10 cellular contexts compared by ENCODE assay signal in the genomic region with DNA sequence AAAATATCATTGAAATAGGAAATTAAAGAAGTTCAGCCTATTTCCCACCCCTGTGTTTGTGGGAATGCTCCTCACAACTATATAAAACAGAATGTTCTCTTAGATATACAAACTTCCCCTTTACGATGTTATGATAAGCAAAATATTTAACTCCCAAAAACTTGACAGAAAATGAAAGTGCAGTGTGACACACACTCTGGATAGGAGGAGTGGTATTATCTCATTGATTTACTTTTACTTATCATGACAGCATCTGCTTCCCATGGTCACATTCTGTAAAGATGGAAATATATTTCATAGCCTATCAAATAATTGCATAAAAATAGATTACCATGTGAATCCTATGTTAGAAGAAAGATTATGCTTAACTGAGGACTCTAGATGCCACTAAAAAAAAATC.
A peak's percentile ranks its signal among the peaks of the same experiment; 100 is the strongest.
DNase-seq lines count a peak whose midpoint lies in the region; ATAC-seq and TF ChIP-seq lines count a peak whose summit lies in the region.
"Had no signal": no experiment of that assay in that cellular context is flagged by ENCODE, and none has a peak within 500 bp of the region (broad histone marks: within the 10 kb centered on the region; RNA-seq: fewer than 3 reads in every experiment).

No MANE protein-coding gene starts in this region.

- no peaks in the 10 kb centered on the region for H3K79me2 ChIP-seq in ACC112 (ENCODE audit: control insufficient read depth, insufficient read depth, low read length, unreplicated experiment)

- H2BK20ac ChIP-seq in IMR-90 (ENCODE audit: low read depth, low read length): peak overlapping the region; percentile 68

- H3K4me1 ChIP-seq in ACC112 (ENCODE audit: control insufficient read depth, insufficient read depth, low read length, unreplicated experiment): peaks cover 35% of the 10 kb centered on the region
- peaks cover 2% of the 10 kb centered on the region for H3K4me1 ChIP-seq in IMR-90 (ENCODE audit: control insufficient read depth, insufficient read depth, low read length)
- H3K4me1 ChIP-seq in lower lobe of right lung: peaks cover 35% of the 10 kb centered on the region

- H3K36me3 ChIP-seq in ACC112 (ENCODE audit: insufficient read depth, low read length) (no peaks in the 10 kb centered on the region), IMR-90 (ENCODE audit: control insufficient read depth, insufficient read depth, low read length) (no peaks in the 10 kb centered on the region), lower lobe of right lung (no peaks in the 10 kb centered on the region)

- in situ Hi-C loops in IMR-90 (cut with MboI; ENCODE audit: low sequenced_read_pairs): loop anchor here (25.0 kb wide), 1 partner anchor 106 kb away; a partner anchor contains a TSS

- H3K27me3 ChIP-seq in ACC112 (ENCODE audit: insufficient read depth, low read length) (no peaks in the 10 kb centered on the region), IMR-90 (ENCODE audit: control insufficient read depth, insufficient read depth, low read length) (no peaks in the 10 kb centered on the region), lower lobe of right lung (ENCODE audit: low read depth) (no peaks in the 10 kb centered on the region)

- H3K4me3 Mint-ChIP-seq in activated CD8-positive, alpha-beta T cell treated with anti-CD3 and anti-CD28 coated beads, Interleukin-2, amount 10 ng/mL, durations not matched to agents 7 days and 5 days: peak overlapping the region; percentile 60

- ATAC-seq in IMR-90 (ENCODE audit: low read depth) (peak; percentile 43; the same call in 1 of the 2 replicates), lower lobe of right lung (peak; percentile 57 to 69), GM19035 (IDR thresholded peaks at IDR 0.05; ENCODE audit: unreplicated experiment) (no peak), HG03097 (IDR thresholded peaks at IDR 0.05; ENCODE audit: low FRiP score, unreplicated experiment) (no peak), HG03378 (IDR thresholded peaks at IDR 0.05; ENCODE audit: unreplicated experiment) (no peak)
- ATAC-seq in activated CD8-positive, alpha-beta T cell treated with anti-CD3 and anti-CD28 coated beads, Interleukin-2, amount 10 ng/mL, durations not matched to agents 7 days and 5 days: peak; percentile 22

- H3K36me3 Mint-ChIP-seq in activated CD8-positive, alpha-beta T cell treated with anti-CD3 and anti-CD28 coated beads, Interleukin-2, amount 10 ng/mL, durations not matched to agents 7 days and 5 days (ENCODE audit: low read depth): peaks cover 12% of the 10 kb centered on the region

- no TSS peak for BruUV-seq in IMR-90 (replicated peaks; lab: Mats Ljungman, UMichigan)

- POLR2A ChIA-PET in IMR-90 (lab: Charles Lee; ENCODE audit: unreplicated experiment): no interaction called here
- POLR2A ChIA-PET in activated CD8-positive, alpha-beta T cell treated with anti-CD3 and anti-CD28 coated beads, Interleukin-2, amount 10 ng/mL, durations not matched to agents 7 days and 5 days (lab: Charles Lee): interaction anchor here (0.6 to 2.4 kb wide), 3 partner anchors 57 to 97 kb away, joined by 3 to 10 read pairs (median 3); a partner anchor contains a TSS

- no peak overlapping the region for H4K91ac ChIP-seq in IMR-90 (ENCODE audit: insufficient read depth, low read depth, low read length)

- H3K4me2 ChIP-seq in IMR-90 (ENCODE audit: low read depth, low read length): peak overlapping the region; percentile 77

- peak overlapping the region; percentile 95 for H3K18ac ChIP-seq in IMR-90 (ENCODE audit: low read depth, low read length)

- peaks cover 77% of the 10 kb centered on the region for H3K4me1 Mint-ChIP-seq in activated CD8-positive, alpha-beta T cell treated with anti-CD3 and anti-CD28 coated beads, Interleukin-2, amount 10 ng/mL, durations not matched to agents 7 days and 5 days (ENCODE audit: low read depth)

- CTCF ChIA-PET in IMR-90 (lab: Yijun Ruan, JAX): no interaction called here
- CTCF ChIA-PET in activated CD8-positive, alpha-beta T cell treated with anti-CD3 and anti-CD28 coated beads, Interleukin-2, amount 10 ng/mL, durations not matched to agents 7 days and 5 days (lab: Charles Lee): interaction anchor here (1.0 to 3.5 kb wide), 4 partner anchors 8 to 359 kb away, joined by 3 to 18 read pairs (median 4); no protein-coding TSS in a partner anchor

- H3K56ac ChIP-seq in IMR-90 (ENCODE audit: extremely low read depth, insufficient read depth, low read length): no peak overlapping the region

- no peaks in the 10 kb centered on the region for H3K79me1 ChIP-seq in IMR-90 (ENCODE audit: low read depth in 1 of 2, low read length in 2 of 2)

- no peak overlapping the region for H3K14ac ChIP-seq in IMR-90 (replicated peaks; ENCODE audit: low read depth, low read length)

- no peaks in the 10 kb centered on the region for H4K20me1 ChIP-seq in IMR-90 (ENCODE audit: insufficient read depth, low read length)

- TF ChIP-seq POLR2A in IMR-90 (IDR thresholded peaks at IDR 0.05; ENCODE audit: low read depth, low read length): no peak

- no peak for TF ChIP-seq RAD21 in IMR-90 (IDR thresholded peaks at IDR 0.05; ENCODE audit: low read length)

- no peak overlapping the region for H3K4ac ChIP-seq in IMR-90 (ENCODE audit: low read depth, low read length)

- no CpG with 5 or more reads among the region's 1 CpG for WGBS in IMR-90 (ENCODE audit: extremely low coverage in 2 of 2, insufficient read length in 1 of 2), 2 experiments

- peak overlapping the region; percentile 97 for H2BK5ac ChIP-seq in IMR-90 (ENCODE audit: low read depth, low read length, poor library complexity, severe bottlenecking)

- dilution Hi-C loops in IMR-90 (cut with HindIII; ENCODE audit: low sequenced_read_pairs, unreplicated experiment): no loop called here

- no peak overlapping the region for H2AK9ac ChIP-seq in IMR-90 (replicated peaks; ENCODE audit: low read depth, low read length, poor library complexity)

- peak; percentile 48 for DNase-seq in IMR-90
- DNase-seq in activated CD8-positive, alpha-beta T cell treated with anti-CD3 and anti-CD28 coated beads, Interleukin-2, amount 10 ng/mL, durations not matched to agents 7 days and 5 days: no peak
- no peak for DNase-seq in lower lobe of right lung
- DNase-seq in NCI-H510A treated with DMSO at 0.1 percent for 48 hours (lab: John Stamatoyannopoulos, UW): no peak
- DNase-seq: NCI-H1436 had no signal

- H3K27me3 Mint-ChIP-seq in activated CD8-positive, alpha-beta T cell treated with anti-CD3 and anti-CD28 coated beads, Interleukin-2, amount 10 ng/mL, durations not matched to agents 7 days and 5 days (ENCODE audit: low read depth): no peaks in the 10 kb centered on the region

- no peak for TF ChIP-seq CTCF in IMR-90 (conservative IDR thresholded peaks at IDR 0.05; ENCODE audit: low read depth, low read length)
- no peak for TF ChIP-seq CTCF in lower lobe of right lung (IDR thresholded peaks at IDR 0.05)

- no peak overlapping the region for H2AFZ ChIP-seq in ACC112 (ENCODE audit: low read length, unreplicated experiment)
- H2AFZ ChIP-seq in IMR-90 (replicated peaks; ENCODE audit: low read length, poor library complexity): no peak overlapping the region

- 0 out of 3 replicates have a peak overlapping the region, but pooled peaks have one; percentile 31 for H2BK15ac ChIP-seq in IMR-90 (ENCODE audit: low read depth, low read length)

- peak overlapping the region; percentile 80 for H3K27ac Mint-ChIP-seq in activated CD8-positive, alpha-beta T cell treated with anti-CD3 and anti-CD28 coated beads, Interleukin-2, amount 10 ng/mL, durations not matched to agents 7 days and 5 days

- no peak overlapping the region for H2AK5ac ChIP-seq in IMR-90 (ENCODE audit: low read depth, low read length)

- peak overlapping the region; percentile 46; the same call in 1 of the 2 replicates for H4K5ac ChIP-seq in IMR-90 (ENCODE audit: low read depth, low read length)

- no peak overlapping the region for H3K4me3 ChIP-seq in ACC112 (ENCODE audit: low read depth, low read length)
- H3K4me3 ChIP-seq in IMR-90 (ENCODE audit: insufficient read depth, low read depth, low read length): no peak overlapping the region
- no peak overlapping the region for H3K4me3 ChIP-seq in lower lobe of right lung

- no peaks in the 10 kb centered on the region for H3K9me3 Mint-ChIP-seq in activated CD8-positive, alpha-beta T cell treated with anti-CD3 and anti-CD28 coated beads, Interleukin-2, amount 10 ng/mL, durations not matched to agents 7 days and 5 days (ENCODE audit: insufficient read depth)

- no peaks in the 10 kb centered on the region for H3K9me3 ChIP-seq in IMR-90 (ENCODE audit: control insufficient read depth, insufficient read depth, low read length)
- no peaks in the 10 kb centered on the region for H3K9me3 ChIP-seq in lower lobe of right lung

- H3K9me1 ChIP-seq in IMR-90 (ENCODE audit: insufficient read depth, low read length): no peaks in the 10 kb centered on the region; the same call in 1 of the 2 replicates

- intact Hi-C loops in IMR-90 (cut with micrococcal nuclease): loop anchor here (2.0 kb wide), 1 partner anchor 97 kb away; a partner anchor contains a TSS
- intact Hi-C loops in lower lobe of right lung (cut with DNase I): no loop called here

- peak overlapping the region; percentile 53; the same call in 1 of the 2 replicates for H2BK120ac ChIP-seq in IMR-90 (ENCODE audit: low read depth, low read length)

- H3K23ac ChIP-seq in IMR-90 (ENCODE audit: low read depth, low read length): no peak overlapping the region

- 0 out of 4 replicates have a peak overlapping the region, but pooled peaks of 1 of the 2 experiments have one; percentile 56 for H4K8ac ChIP-seq in IMR-90 (ENCODE audit: low read depth in 2 of 2, low read length in 2 of 2)

- H3K27ac ChIP-seq in ACC112 (ENCODE audit: low read depth, low read length) (peak overlapping the region; percentile 50), IMR-90 (ENCODE audit: insufficient read depth, low read length) (peak overlapping the region; percentile 49; the same call in 1 of the 2 replicates), lower lobe of right lung (peak overlapping the region; percentile 75)
- H3K27ac ChIP-seq: C4-2B had no signal

- H3K9ac ChIP-seq in IMR-90 (ENCODE audit: low read depth, low read length): no peak overlapping the region; the same call in 1 of the 2 replicates

TF ChIP-seq in IMR-90, 13 proteins besides CTCF, POLR2A, EP300 and RAD21 (continues in another document):
- TF ChIP-seq BHLHE40 (IDR thresholded peaks at IDR 0.05; ENCODE audit: low read depth, low read length) (no peak), RCOR1 (IDR thresholded peaks at IDR 0.05; ENCODE audit: insufficient replicate concordance, low read length) (no peak), MAFK (IDR thresholded peaks at IDR 0.05; ENCODE audit: low read depth, low read length) (no peak), MXI1 (IDR thresholded peaks at IDR 0.05; ENCODE audit: borderline replicate concordance, low read depth, low read length) (no peak)
- TF ChIP-seq, protein P1, sequence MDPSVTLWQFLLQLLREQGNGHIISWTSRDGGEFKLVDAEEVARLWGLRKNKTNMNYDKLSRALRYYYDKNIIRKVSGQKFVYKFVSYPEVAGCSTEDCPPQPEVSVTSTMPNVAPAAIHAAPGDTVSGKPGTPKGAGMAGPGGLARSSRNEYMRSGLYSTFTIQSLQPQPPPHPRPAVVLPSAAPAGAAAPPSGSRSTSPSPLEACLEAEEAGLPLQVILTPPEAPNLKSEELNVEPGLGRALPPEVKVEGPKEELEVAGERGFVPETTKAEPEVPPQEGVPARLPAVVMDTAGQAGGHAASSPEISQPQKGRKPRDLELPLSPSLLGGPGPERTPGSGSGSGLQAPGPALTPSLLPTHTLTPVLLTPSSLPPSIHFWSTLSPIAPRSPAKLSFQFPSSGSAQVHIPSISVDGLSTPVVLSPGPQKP (IDR thresholded peaks at IDR 0.05; ENCODE audit: borderline replicate concordance, low read depth, low read length): no peak

Comparison
In these comparisons a context has a peak if more than half of its experiments do, and no peak if none do; other contexts are left out.
1. ATAC-seq: peak in IMR-90 (single experiment), activated CD8-positive, alpha-beta T cell treated with anti-CD3 and anti-CD28 coated beads, Interleukin-2, amount 10 ng/mL, durations not matched to agents 7 days and 5 days (single experiment) and lower lobe of right lung (2 of 2); none in GM19035 (single experiment), HG03097 (single experiment) and HG03378 (single experiment).
2. Peak in every context shown above with its lines, with median percentiles within 50 percentile points of each other: H3K27ac ChIP-seq.